In genomic region chrX:118603981-118604380, GRCh38 we compare ENCODE assay signal across 8 cellular contexts.
DNase-seq lines count a peak whose midpoint lies in the region; ATAC-seq and TF ChIP-seq lines count a peak whose summit lies in the region.

No MANE protein-coding gene starts in this region.

- H3K4me3 ChIP-seq in lung, result no peak overlapping the region

- POLR2A ChIA-PET in CD4-positive, alpha-beta T cell (lab: Charles Lee), result no interaction called here

- peak overlapping the region; percentile 40 for H3K27ac Mint-ChIP-seq in CD4-positive, alpha-beta T cell

- intact Hi-C loops in CD4-positive, alpha-beta T cell (cut with DNase I, micrococcal nuclease), result loop anchor here (2.0 to 5.0 kb wide), 3 partner anchors 122 to 203 kb away; no protein-coding TSS in a partner anchor

- H3K27me3 Mint-ChIP-seq in CD4-positive, alpha-beta T cell, result no peaks in the 10 kb centered on the region

- H3K4me1 ChIP-seq in lung (ENCODE audit: control insufficient read depth in 2 of 2, insufficient read depth in 2 of 2, low read length in 2 of 2), result no peaks in the 10 kb centered on the region

- ATAC-seq in CD4-positive, alpha-beta T cell (ENCODE audit: poor library complexity), result peak; percentile 76
- peak; percentile 68 for ATAC-seq in GM19351 (IDR thresholded peaks at IDR 0.05; ENCODE audit: unreplicated experiment)
- ATAC-seq in lung (ENCODE audit: insufficient read depth, low FRiP score), result peak; percentile 84
- ATAC-seq in HG02642 (IDR thresholded peaks at IDR 0.05; ENCODE audit: poor library complexity, unreplicated experiment), result no peak

- TF ChIP-seq CTCF in CD4-positive, alpha-beta T cell (IDR thresholded peaks at IDR 0.05), result peak; percentile 72
- peak; percentile 68 for TF ChIP-seq CTCF in VCaP (conservative IDR thresholded peaks at IDR 0.05)
- TF ChIP-seq CTCF in lung (IDR thresholded peaks at IDR 0.05; ENCODE audit: control extremely low read depth, extremely low read depth), result peak; percentile 55

- H3K4me3 Mint-ChIP-seq in CD4-positive, alpha-beta T cell, result no peak overlapping the region

- 13 to 16% methylated on average over 7 of the region's 7 CpGs for WGBS in lung, 2 donors

- no peaks in the 10 kb centered on the region for H3K9me3 ChIP-seq in CD4-positive, alpha-beta T cell (ENCODE audit: control insufficient read depth, low read length)
- H3K9me3 ChIP-seq in lung (ENCODE audit: control insufficient read depth in 2 of 2, insufficient read depth in 1 of 2, low read length in 1 of 2), result no peaks in the 10 kb centered on the region

- no peaks in the 10 kb centered on the region for H3K9me3 Mint-ChIP-seq in CD4-positive, alpha-beta T cell

- peaks cover 76% of the 10 kb centered on the region for H3K36me3 Mint-ChIP-seq in CD4-positive, alpha-beta T cell (ENCODE audit: low read depth)

- H3K4me1 Mint-ChIP-seq in CD4-positive, alpha-beta T cell (ENCODE audit: low read depth), result peaks cover 16% of the 10 kb centered on the region

- no peak overlapping the region for H3K27ac ChIP-seq in CD4-positive, alpha-beta T cell (ENCODE audit: low read depth, low read length)
- H3K27ac ChIP-seq in VCaP (no peak overlapping the region), lung (ENCODE audit: low read depth in 1 of 2, low read length in 1 of 2) (no peak overlapping the region)

- CTCF ChIA-PET in CD4-positive, alpha-beta T cell (lab: Charles Lee), result no interaction called here

- peak in 8 of 10 experiments; percentile 1 to 29 (median 4) for DNase-seq in CD4-positive, alpha-beta T cell
- DNase-seq in NCI-H1436 treated with DMSO at 0.1 percent for 48 hours (lab: John Stamatoyannopoulos, UW) (peak; percentile 4), ecto neural progenitor cell (ENCODE audit: low spot score) (peak; percentile 50), lung (ENCODE audit: low spot score) (peak; percentile 47)
- peak; percentile 0 for DNase-seq in stimulated activated CD8-positive, alpha-beta memory T cell treated with anti-CD3 and anti-CD28 coated beads, Interleukin-15, amount 100 ng/mL, for 24 hours (ENCODE audit: low read depth)

- H3K36me3 ChIP-seq in lung (ENCODE audit: control insufficient read depth in 2 of 2, insufficient read depth in 2 of 2, low read length in 2 of 2), result peaks cover 0 to 2% of the 10 kb centered on the region in 2 donors

- no peaks in the 10 kb centered on the region for H3K27me3 ChIP-seq in CD4-positive, alpha-beta T cell (ENCODE audit: control insufficient read depth, insufficient read depth, low read length)
- H3K27me3 ChIP-seq in lung (ENCODE audit: control insufficient read depth, insufficient read depth), result no peaks in the 10 kb centered on the region

Comparison
In these comparisons a context has a peak if more than half of its experiments do, and no peak if none do; other contexts are left out.
1. DNase-seq: peak in every context shown above with its lines; median percentile 50 in ecto neural progenitor cell; 47 in lung; 4 in CD4-positive, alpha-beta T cell; 4 in NCI-H1436 treated with DMSO at 0.1 percent for 48 hours; 0 in stimulated activated CD8-positive, alpha-beta memory T cell treated with anti-CD3 and anti-CD28 coated beads, Interleukin-15, amount 100 ng/mL, for 24 hours.